8 cellular contexts compared by ENCODE assay signal in the genomic region with DNA sequence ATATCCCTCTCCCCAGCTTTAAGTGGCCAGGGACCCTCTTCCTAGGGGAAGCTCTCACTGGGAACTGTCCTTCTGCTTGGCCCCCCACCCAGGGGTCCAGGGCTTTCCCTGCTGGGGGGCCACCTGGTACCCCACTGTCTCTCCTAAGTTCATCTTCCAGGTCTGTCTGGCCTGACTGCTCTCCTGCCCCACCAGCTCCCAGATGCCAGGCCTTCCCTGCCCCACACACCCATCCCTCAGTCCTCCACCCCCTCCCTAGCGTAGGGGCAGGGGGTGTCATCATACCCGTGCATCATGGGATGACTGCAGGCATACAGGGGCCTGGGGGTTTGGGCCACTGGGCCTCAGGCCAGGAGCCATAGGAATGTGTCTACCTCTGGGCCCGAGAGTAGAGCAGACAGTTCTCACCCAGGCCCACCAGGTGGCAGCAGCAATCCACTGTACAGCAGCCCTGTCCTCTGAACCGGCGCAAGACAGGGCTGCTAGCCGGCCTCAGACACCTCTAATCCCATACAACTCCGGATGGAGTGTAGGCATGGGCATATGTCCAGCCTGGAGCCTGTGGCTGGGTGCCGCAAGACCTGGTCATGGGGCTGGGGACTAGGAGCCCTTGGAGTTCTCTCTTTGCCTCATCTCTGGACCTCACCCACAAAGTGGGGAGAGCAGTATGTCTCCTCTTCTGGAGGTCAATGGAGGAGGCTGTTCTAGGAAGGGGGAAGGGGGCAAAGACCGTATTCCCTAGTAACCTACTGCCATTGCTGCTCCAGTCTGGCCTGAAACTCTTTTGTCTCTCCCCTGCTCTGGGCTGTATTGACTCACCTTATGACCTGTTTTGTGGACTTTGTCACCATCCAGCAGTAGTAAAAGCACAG. TPM values are rescaled to one million over a fixed set of nuclear protein-coding genes. Genes with fewer than 3 reads are reported as not detected.
A peak's percentile ranks its signal among the peaks of the same experiment; 100 is the strongest.
DNase-seq lines count a peak whose midpoint lies in the region; ATAC-seq, FAIRE-seq and TF ChIP-seq lines count a peak whose summit lies in the region.

No MANE protein-coding gene starts in this region.

- peak; percentile 94 for TF ChIP-seq CTCF in A549 (IDR thresholded peaks at IDR 0.05)

- CTCF ChIA-PET in A549 (lab: Yijun Ruan, JAX) = interaction anchor here (0.5 to 33.6 kb wide), 49 partner anchors 9 to 1269 kb away, joined by 3 to 708 read pairs (median 4); a partner anchor contains a TSS

- H3K4me1 ChIP-seq in A549 = peaks cover 16% of the 10 kb centered on the region

- no peak for TF ChIP-seq POLR2A in A549 (IDR thresholded peaks at IDR 0.05; ENCODE audit: low read length)
- TF ChIP-seq POLR2A in GM18505 (IDR thresholded peaks at IDR 0.05; ENCODE audit: borderline replicate concordance, extremely low read depth, insufficient read depth, insufficient read length) = no peak

- POLR2A ChIA-PET in A549 (lab: Yijun Ruan, JAX) = no interaction called here

- FAIRE-seq in A549 (lab: Jason Lieb, UNC) = no peak

- TF ChIP-seq RAD21 in A549 (conservative IDR thresholded peaks at IDR 0.05 in 1 of 2, IDR thresholded peaks at IDR 0.05 in 1 of 2) = peak; percentile 98

- no peaks in the 10 kb centered on the region for H3K9me3 ChIP-seq in A549

- no peak for TF ChIP-seq EP300 in A549 (IDR thresholded peaks at IDR 0.05)

- peak overlapping the region; percentile 21; the same call in 2 of the 3 replicates for H3K4me2 ChIP-seq in A549

- no peak overlapping the region for H3K4me3 ChIP-seq in A549

- ATAC-seq in A549 (peak; percentile 88 to 95), GM18505 (IDR thresholded peaks at IDR 0.05; ENCODE audit: unreplicated experiment) (peak; percentile 70), HG02981 (IDR thresholded peaks at IDR 0.05; ENCODE audit: unreplicated experiment) (peak; percentile 88), left lobe of liver (peak; percentile 95)
- peak; percentile 89 to 93 for ATAC-seq in activated CD4-positive, CD25-positive, alpha-beta regulatory T cell treated with anti-CD3 and anti-CD28 coated beads, Interleukin-2, amount 50 U/mL, for 24 hours

- DNase-seq in A549 (ENCODE audit: low read depth in 1 of 2, low spot score in 1 of 2) (peak; percentile 79 to 86), NCI-H2227 (lab: John Stamatoyannopoulos, UW; ENCODE audit: unreplicated experiment) (peak; percentile 72), cerebellar cortex (ENCODE audit: low spot score) (peak; percentile 88), left lobe of liver (ENCODE audit: low spot score) (peak; percentile 89)
- peak; percentile 83 for DNase-seq in stimulated activated CD4-positive, alpha-beta T cell treated with anti-CD3 and anti-CD28 coated beads, Interleukin-4, amount 100 ng/mL, for 1 hour

- H3K27ac ChIP-seq in A549 = peak overlapping the region in 1 of 2 experiments; percentile 59; a peak in 3 of 6 replicates

- WGBS in A549 (ENCODE audit: missing lambda C conversion rate) = 16% methylated on average over 6 of the region's 9 CpGs

TF ChIP-seq in A549, 52 proteins besides CTCF, POLR2A, EP300 and RAD21:
- TF ChIP-seq SMC3 (IDR thresholded peaks at IDR 0.05) (peak; percentile 95), POLR2AphosphoS2 (conservative IDR thresholded peaks at IDR 0.05; ENCODE audit: low read length) (no peak)

RNA-seq across cellular contexts. Expression of a gene that starts 10.0 kb away (rescaled TPM):
- 80.7 and 113 TPM in 2 replicates for polyA plus RNA-seq in A549 (2011; rRNA removed)
- polyA plus RNA-seq in A549 (2012; cell fraction: cytosol; rRNA removed) = 51.0 and 73.8 TPM in 2 replicates
- 74.5 and 105 TPM in 2 replicates for polyA plus RNA-seq in A549 (2012; cell fraction: nucleus; rRNA removed)
- polyA plus RNA-seq in A549 (2017; fragmentation: RNase III; extraction: RNeasy Plus Mini Kit Qiagen cat#74134 plus additional on column Dnase treatment) = 56.1 to 62.5 TPM (median 62.1 TPM) in 3 replicates
- 114 and 136 TPM in 2 replicates for polyA minus RNA-seq in A549 (2011; rRNA and poly(A)+ RNA removed)
- 18.6 TPM for total RNA-seq in left lobe of liver

RNA-seq across cellular contexts. Expression of a gene that starts 17.8 kb away (rescaled TPM):
- polyA plus RNA-seq in A549 (2011; rRNA removed) = 6.0 and 7.8 TPM in 2 replicates
- 8.5 and 10.4 TPM in 2 replicates for polyA plus RNA-seq in A549 (2012; cell fraction: cytosol; rRNA removed)
- polyA plus RNA-seq in A549 (2012; cell fraction: nucleus; rRNA removed) = 24.1 and 26.2 TPM in 2 replicates
- 6.2 to 8.5 TPM (median 6.7 TPM) in 3 replicates for polyA plus RNA-seq in A549 (2017; fragmentation: RNase III; extraction: RNeasy Plus Mini Kit Qiagen cat#74134 plus additional on column Dnase treatment)
- 7.9 and 8.7 TPM in 2 replicates for polyA minus RNA-seq in A549 (2011; rRNA and poly(A)+ RNA removed)
- 0.28 TPM for total RNA-seq in left lobe of liver

RNA-seq across cellular contexts. Expression of a gene that starts 28.6 kb away (rescaled TPM):
- 0.44 and 0.52 TPM in 2 replicates for polyA plus RNA-seq in A549 (2011; rRNA removed)
- 0.08 and 0.09 TPM in 2 replicates for polyA plus RNA-seq in A549 (2012; cell fraction: cytosol; rRNA removed)
- polyA plus RNA-seq in A549 (2012; cell fraction: nucleus; rRNA removed) = 0.64 and 1.9 TPM in 2 replicates
- polyA plus RNA-seq in A549 (2017; fragmentation: RNase III; extraction: RNeasy Plus Mini Kit Qiagen cat#74134 plus additional on column Dnase treatment) = 0.07 to 0.13 TPM (median 0.10 TPM) in 3 replicates
- 0.29 TPM in 1 of 2 replicates, not detected in the other for polyA minus RNA-seq in A549 (2011; rRNA and poly(A)+ RNA removed)
- 129 TPM for total RNA-seq in left lobe of liver

RNA-seq across cellular contexts. Expression of a gene that starts 36.9 kb away (rescaled TPM):
- polyA plus RNA-seq in A549 (2011; rRNA removed) (134 and 147 TPM in 2 replicates), A549 (2017; fragmentation: RNase III; extraction: RNeasy Plus Mini Kit Qiagen cat#74134 plus additional on column Dnase treatment) (87.9 to 112 TPM (median 93.3 TPM) in 3 replicates)
- 204 and 239 TPM in 2 replicates for polyA plus RNA-seq in A549 (2012; cell fraction: cytosol; rRNA removed)
- polyA plus RNA-seq in A549 (2012; cell fraction: nucleus; rRNA removed) = 85.7 and 86.1 TPM in 2 replicates
- polyA minus RNA-seq in A549 (2011; rRNA and poly(A)+ RNA removed) = 59.2 and 73.2 TPM in 2 replicates
- 57.0 TPM for total RNA-seq in left lobe of liver

RNA-seq across cellular contexts. Expression of a gene that starts 49.9 kb away (rescaled TPM):
- 99.2 and 103 TPM in 2 replicates for polyA plus RNA-seq in A549 (2011; rRNA removed)
- polyA plus RNA-seq in A549 (2012; cell fraction: cytosol; rRNA removed) = 41.0 and 49.1 TPM in 2 replicates
- 33.7 and 52.9 TPM in 2 replicates for polyA plus RNA-seq in A549 (2012; cell fraction: nucleus; rRNA removed)
- 94.9 to 116 TPM (median 107 TPM) in 3 replicates for polyA plus RNA-seq in A549 (2017; fragmentation: RNase III; extraction: RNeasy Plus Mini Kit Qiagen cat#74134 plus additional on column Dnase treatment)
- polyA minus RNA-seq in A549 (2011; rRNA and poly(A)+ RNA removed) = 154 and 173 TPM in 2 replicates
- 3.9 TPM for total RNA-seq in left lobe of liver
